ENCODE assay signal across 8 cellular contexts in genomic region chr12:119444462-119445044, GRCh38.
A peak's percentile ranks its signal among the peaks of the same experiment; 100 is the strongest.
DNase-seq lines count a peak whose midpoint lies in the region; ATAC-seq and TF ChIP-seq lines count a peak whose summit lies in the region.

No MANE protein-coding gene starts in this region.

- no peak for ATAC-seq in GM18861 (IDR thresholded peaks at IDR 0.05; ENCODE audit: unreplicated experiment)

- in situ Hi-C loops in GM13977 (cut with MboI; ENCODE audit: low pct_unique_long_range_greater_than_20kb, low sequenced_read_pairs, unreplicated experiment) (no loop called here), T47D (cut with HindIII; ENCODE audit: low pct_unique_long_range_greater_than_20kb, low sequenced_read_pairs) (no loop called here)

- DNase-seq in AML-193 (lab: John Stamatoyannopoulos, UW) (peak; percentile 25 to 54), GM13977 (ENCODE audit: low spot score) (peak; percentile 68), KG1 (lab: John Stamatoyannopoulos, UW) (peak; percentile 1), SHP77 (lab: John Stamatoyannopoulos, UW) (peak; percentile 69 to 80), T47D (ENCODE audit: low read depth in 1 of 2, low spot score in 1 of 2) (peak; percentile 11 to 80), kidney tubule cell (ENCODE audit: low spot score) (peak; percentile 75)
- peak; percentile 57 for DNase-seq in stimulated activated CD8-positive, alpha-beta memory T cell treated with anti-CD3 and anti-CD28 coated beads, Interleukin-4, amount 100 ng/mL, for 48 hours

- peak; percentile 93 for TF ChIP-seq CTCF in GM13977 (IDR thresholded peaks at IDR 0.05; ENCODE audit: extremely low read depth, insufficient read depth, missing control alignments)

Comparison
In these comparisons a context has a peak if more than half of its experiments do, and no peak if none do; other contexts are left out.
1. DNase-seq: peak in every context shown above with its lines; median percentile 75 in kidney tubule cell; 74 in SHP77; 68 in GM13977; 57 in stimulated activated CD8-positive, alpha-beta memory T cell treated with anti-CD3 and anti-CD28 coated beads, Interleukin-4, amount 100 ng/mL, for 48 hours; 46 in T47D; 40 in AML-193; 1 in KG1.